8 cellular contexts compared by ENCODE assay signal in the genomic region with DNA sequence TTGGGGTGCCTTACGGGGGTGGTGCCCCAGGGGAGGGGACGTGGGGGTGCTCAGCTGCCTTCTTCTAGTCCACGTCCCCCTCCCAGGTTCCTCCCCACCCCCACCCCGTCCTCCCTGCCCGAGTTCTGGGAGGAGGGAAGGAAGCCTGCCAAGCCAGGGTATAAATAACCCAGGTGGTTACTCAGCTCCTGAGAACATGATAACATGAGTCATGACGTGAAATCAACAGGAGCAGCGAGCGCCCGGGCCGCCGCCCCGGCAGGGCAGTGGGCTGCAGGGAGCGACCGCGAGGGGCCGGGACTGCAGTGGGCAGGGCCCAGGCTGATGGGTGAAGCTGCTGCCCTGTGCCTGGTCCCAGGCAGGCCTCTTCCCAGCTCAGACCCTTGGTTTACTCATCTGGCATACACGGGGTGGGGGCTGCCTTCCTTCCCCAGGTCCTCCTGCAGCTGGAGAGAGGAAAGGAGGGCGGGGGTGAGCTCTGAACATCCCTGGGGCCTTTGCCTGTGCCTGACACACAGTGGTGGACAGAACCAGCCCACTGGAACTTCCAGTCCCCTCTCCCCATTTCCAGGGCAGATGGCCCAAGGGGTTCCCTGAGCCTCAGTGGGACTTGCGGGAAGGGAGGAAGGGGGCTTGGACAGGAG. TPM values are rescaled to one million over a fixed set of nuclear protein-coding genes. Genes with fewer than 3 reads are reported as not detected.
A peak's percentile ranks its signal among the peaks of the same experiment; 100 is the strongest.
DNase-seq lines count a peak whose midpoint lies in the region; ATAC-seq and TF ChIP-seq lines count a peak whose summit lies in the region.

No MANE protein-coding gene starts in this region.

- peaks cover 10 to 35% (median 18%) of the 10 kb centered on the region in 4 donors for H3K4me1 Mint-ChIP-seq in CD4-positive, alpha-beta memory T cell

- no peak overlapping the region for H2AFZ ChIP-seq in ACC112 (ENCODE audit: low read length, unreplicated experiment)

- H3K9me3 ChIP-seq in SJCRH30 (replicated peaks) (no peaks in the 10 kb centered on the region), mucosa of descending colon (no peaks in the 10 kb centered on the region)
- H3K9me3 ChIP-seq in CD4-positive, alpha-beta memory T cell (ENCODE audit: control insufficient read depth in 1 of 2, low read length in 2 of 2) = no peaks in the 10 kb centered on the region

- no peaks in the 10 kb centered on the region for H3K9me3 Mint-ChIP-seq in CD4-positive, alpha-beta memory T cell

- TF ChIP-seq CTCF in GM13976 (IDR thresholded peaks at IDR 0.05; ENCODE audit: borderline replicate concordance, control extremely low read depth, extremely low read depth, insufficient read depth, missing control alignments) (no peak), mucosa of descending colon (IDR thresholded peaks at IDR 0.05) (no peak)

- H3K4me1 ChIP-seq in ACC112 (ENCODE audit: control insufficient read depth, insufficient read depth, low read length, unreplicated experiment) (peaks cover 26% of the 10 kb centered on the region), SJCRH30 (peaks cover 15% of the 10 kb centered on the region; the same call in 1 of the 2 replicates), mucosa of descending colon (ENCODE audit: low read depth) (peaks cover 8% of the 10 kb centered on the region)
- peaks cover 31% of the 10 kb centered on the region for H3K4me1 ChIP-seq in CD4-positive, alpha-beta memory T cell (ENCODE audit: insufficient read depth, low read length)

- in situ Hi-C loops in GM13976 (cut with MboI; ENCODE audit: low sequenced_read_pairs, unreplicated experiment) = no loop called here

- POLR2A ChIA-PET in CD4-positive, alpha-beta memory T cell (lab: Charles Lee; ENCODE audit: partially characterized antibody) = interaction anchor here (0.9 to 5.3 kb wide), 6 partner anchors 10 to 66 kb away, joined by 3 to 31 read pairs (median 6); a partner anchor contains a TSS

- H3K27ac Mint-ChIP-seq in CD4-positive, alpha-beta memory T cell = no peak overlapping the region

- no peaks in the 10 kb centered on the region for H3K36me3 ChIP-seq in ACC112 (ENCODE audit: insufficient read depth, low read length)
- no peaks in the 10 kb centered on the region for H3K36me3 ChIP-seq in SJCRH30
- H3K36me3 ChIP-seq in mucosa of descending colon (ENCODE audit: low read depth) = no peaks in the 10 kb centered on the region
- H3K36me3 ChIP-seq in CD4-positive, alpha-beta memory T cell (ENCODE audit: insufficient read depth, low read length) = no peaks in the 10 kb centered on the region

- H3K36me3 Mint-ChIP-seq in CD4-positive, alpha-beta memory T cell = peaks cover 0 to 1% of the 10 kb centered on the region in 2 donors

- H3K27ac ChIP-seq in ACC112 (ENCODE audit: low read depth, low read length) = peak overlapping the region; percentile 41; the same call in 1 of the 2 replicates
- H3K27ac ChIP-seq in SJCRH30 = no peak overlapping the region
- H3K27ac ChIP-seq in CD4-positive, alpha-beta memory T cell (ENCODE audit: low read depth, low read length) = no peak overlapping the region

- H3K4me3 Mint-ChIP-seq in CD4-positive, alpha-beta memory T cell = no peak overlapping the region

- H3K27me3 Mint-ChIP-seq in CD4-positive, alpha-beta memory T cell = peaks cover 0 to 4% of the 10 kb centered on the region in 2 donors

- H3K4me3 ChIP-seq in ACC112 (ENCODE audit: low read depth, low read length) (peak overlapping the region; percentile 49; the same call in 1 of the 2 replicates), SJCRH30 (no peak overlapping the region), mucosa of descending colon (no peak overlapping the region)
- no peak overlapping the region for H3K4me3 ChIP-seq in CD4-positive, alpha-beta memory T cell (ENCODE audit: low read length in 2 of 2)

- DNase-seq in GM13976 (ENCODE audit: low spot score) (peak; percentile 75), SJCRH30 (peak; percentile 33 to 37), dermis microvascular lymphatic vessel endothelial cell (ENCODE audit: low read depth in 2 of 2) (peak; percentile 47 to 94), mucosa of descending colon (peak in 1 of 3 donors; percentile 59), SIG-M5 treated with dmso at 0.1 percent for 504 hours (lab: John Stamatoyannopoulos, UW; ENCODE audit: unreplicated experiment) (no peak)
- no peak for DNase-seq in CD4-positive, alpha-beta memory T cell

- intact Hi-C loops in mucosa of descending colon (cut with DNase I, micrococcal nuclease) = no loop called here
- intact Hi-C loops in CD4-positive, alpha-beta memory T cell (cut with micrococcal nuclease) = loop anchor here (2.0 kb wide), 1 partner anchor 17 kb away; no protein-coding TSS in a partner anchor

- no peaks in the 10 kb centered on the region for H3K79me2 ChIP-seq in ACC112 (ENCODE audit: control insufficient read depth, insufficient read depth, low read length, unreplicated experiment)

- CTCF ChIA-PET in CD4-positive, alpha-beta memory T cell (lab: Charles Lee; ENCODE audit: partially characterized antibody) = interaction anchor here (0.9 kb wide), 1 partner anchor 38 kb away, joined by 3 read pairs; no protein-coding TSS in a partner anchor

- H3K27me3 ChIP-seq in ACC112 (ENCODE audit: insufficient read depth, low read length) (no peaks in the 10 kb centered on the region), SJCRH30 (peaks cover 6% of the 10 kb centered on the region; the same call in 1 of the 2 replicates)
- H3K27me3 ChIP-seq in CD4-positive, alpha-beta memory T cell (ENCODE audit: insufficient read depth, low read length) = no peaks in the 10 kb centered on the region

- ATAC-seq in mucosa of descending colon (peak; percentile 84), HG03439 (IDR thresholded peaks at IDR 0.05; ENCODE audit: unreplicated experiment) (no peak)

RNA-seq across cellular contexts. Expression of a gene that starts 8.8 kb away (rescaled TPM):
- total RNA-seq in SJCRH30 (2014; rRNA removed; shearing (Covaris generic)) = 0.05 and 0.26 TPM in 2 replicates
- total RNA-seq in dermis microvascular lymphatic vessel endothelial cell = 22.6 and 47.0 TPM in 2 replicates
- 10 to 100 TPM in 1 of 3 donors, 1 to 10 TPM in 2; 1.8 to 16.6 (median 5.4) TPM for total RNA-seq in mucosa of descending colon
- total RNA-seq in CD4-positive, alpha-beta memory T cell = 10 to 100 TPM; 15.7 to 16.9 TPM
- 10 to 100 TPM in 1 of 2 donors, 1 to 10 TPM in 1; 6.8 to 11.4 TPM for polyA plus RNA-seq in CD4-positive, alpha-beta memory T cell

Comparison
In these comparisons a context has a peak if more than half of its experiments do, and no peak if none do; other contexts are left out.
1. DNase-seq: peak in GM13976 (single experiment), SJCRH30 (2 of 2) and dermis microvascular lymphatic vessel endothelial cell (2 of 2); none in SIG-M5 treated with dmso at 0.1 percent for 504 hours (single experiment) and CD4-positive, alpha-beta memory T cell (0 of 5).